In genomic region chr12:114826233-114826632, GRCh38 we compare ENCODE assay signal across 27 cellular contexts.
DNase-seq lines count a peak whose midpoint lies in the region; ATAC-seq, FAIRE-seq and TF ChIP-seq lines count a peak whose summit lies in the region.
"Had no signal": no experiment of that assay in that cellular context is flagged by ENCODE, and none has a peak within 500 bp of the region (broad histone marks: within the 10 kb centered on the region; RNA-seq: fewer than 3 reads in every experiment).

No MANE protein-coding gene starts in this region.

- CTCF ChIA-PET in IMR-90 (lab: Yijun Ruan, JAX), result interaction anchor here (0.5 to 0.6 kb wide), 2 partner anchors 39 to 1881 kb away, joined by 3 read pairs; no protein-coding TSS in a partner anchor

- H3K9me3 Mint-ChIP-seq in osteocyte (ENCODE audit: unreplicated experiment) (no peaks in the 10 kb centered on the region), natural killer cell (peaks cover 0 to 2% of the 10 kb centered on the region in 2 donors)
- H3K9me3 Mint-ChIP-seq: HFFc6 had no signal

- H3K79me1 ChIP-seq in IMR-90 (ENCODE audit: low read depth in 1 of 2, low read length in 2 of 2), result no peaks in the 10 kb centered on the region
- no peaks in the 10 kb centered on the region for H3K79me1 ChIP-seq in neuronal stem cell (ENCODE audit: low read depth, low read length)

- no peaks in the 10 kb centered on the region for H3K36me3 Mint-ChIP-seq in osteocyte (ENCODE audit: unreplicated experiment)
- no peaks in the 10 kb centered on the region for H3K36me3 Mint-ChIP-seq in natural killer cell
- H3K36me3 Mint-ChIP-seq: CD14-positive monocyte had no signal

- WGBS in IMR-90 (ENCODE audit: extremely low coverage in 2 of 2, insufficient read length in 1 of 2), 2 experiments, result 68% methylated on average over 4 of the region's 5 CpGs; no CpG with 5 or more reads in 1 of the 2 experiments
- no CpG with 5 or more reads among the region's 5 CpGs for WGBS in neuronal stem cell (ENCODE audit: extremely low coverage in 2 of 2, insufficient read length in 2 of 2, insufficient replicate concordance in 1 of 2), 2 donors

- H2BK12ac ChIP-seq in neuronal stem cell (ENCODE audit: low read length), result no peak overlapping the region

- H3K36me3 ChIP-seq in IMR-90 (ENCODE audit: control insufficient read depth, insufficient read depth, low read length) (no peaks in the 10 kb centered on the region), neuronal stem cell (replicated peaks in 1 of 2; ENCODE audit: control insufficient read depth in 2 of 2, insufficient read depth in 2 of 2, low read length in 2 of 2) (no peaks in the 10 kb centered on the region)
- H3K36me3 ChIP-seq: BE2C; BLaER1 treated with 17β-estradiol and CSF1 and Interleukin-3, amounts not matched to agents 10 nM and 100 nM; HAP-1 had no signal

- H3K4me1 ChIP-seq in IMR-90 (ENCODE audit: control insufficient read depth, insufficient read depth, low read length), result no peaks in the 10 kb centered on the region; the same call in 1 of the 2 replicates
- H3K4me1 ChIP-seq in neuronal stem cell (ENCODE audit: control insufficient read depth in 2 of 2, insufficient read depth in 1 of 2, low read depth in 1 of 2, low read length in 2 of 2), result no peaks in the 10 kb centered on the region
- H3K4me1 ChIP-seq: A549, BE2C, HAP-1 had no signal

- no peak for TF ChIP-seq POLR2A in IMR-90 (IDR thresholded peaks at IDR 0.05; ENCODE audit: low read depth, low read length)

- no peak for FAIRE-seq in HTR-8/SVneo (lab: Jason Lieb, UNC)
- FAIRE-seq: A549, D721Med, GM12891, GM18507, H54 had no signal

- no peak overlapping the region for H2BK5ac ChIP-seq in IMR-90 (ENCODE audit: low read depth, low read length, poor library complexity, severe bottlenecking)
- no peak overlapping the region for H2BK5ac ChIP-seq in neuronal stem cell (ENCODE audit: low read length)

- peak overlapping the region; percentile 43; the same call in 1 of the 2 replicates for H2AK5ac ChIP-seq in IMR-90 (ENCODE audit: low read depth, low read length)
- peak overlapping the region; percentile 29 for H2AK5ac ChIP-seq in neuronal stem cell (ENCODE audit: low read depth, low read length)

- H3K4me1 Mint-ChIP-seq in osteocyte (ENCODE audit: unreplicated experiment) (no peaks in the 10 kb centered on the region), natural killer cell (no peaks in the 10 kb centered on the region)
- H3K4me1 Mint-ChIP-seq: CD14-positive monocyte; CD8-positive, alpha-beta memory T cell had no signal

- no peak overlapping the region for H3K4me3 ChIP-seq in IMR-90 (ENCODE audit: insufficient read depth, low read depth, low read length)
- no peak overlapping the region for H3K4me3 ChIP-seq in neuronal stem cell (ENCODE audit: low read length in 2 of 2)
- H3K4me3 ChIP-seq: A549; BLaER1 treated with 17β-estradiol and CSF1 and Interleukin-3, amounts not matched to agents 10 nM and 100 nM; HAP-1 had no signal

- H3K9me3 ChIP-seq in IMR-90 (ENCODE audit: control insufficient read depth, insufficient read depth, low read length), result no peaks in the 10 kb centered on the region
- H3K9me3 ChIP-seq in neuronal stem cell (replicated peaks in 1 of 2; ENCODE audit: control insufficient read depth in 2 of 2, insufficient read depth in 1 of 2, low read depth in 1 of 2, low read length in 2 of 2), result no peaks in the 10 kb centered on the region
- H3K9me3 ChIP-seq: A549; BE2C; BLaER1 treated with 17β-estradiol and CSF1 and Interleukin-3, amounts not matched to agents 10 nM and 100 nM; HAP-1 had no signal

- H3K9ac ChIP-seq in IMR-90 (ENCODE audit: low read depth, low read length) (no peak overlapping the region), neuronal stem cell (ENCODE audit: low read depth, low read length, poor library complexity) (peak overlapping the region; percentile 31)
- H3K9ac ChIP-seq: BLaER1 treated with 17β-estradiol and CSF1 and Interleukin-3, amounts not matched to agents 10 nM and 100 nM had no signal

- intact Hi-C loops in IMR-90 (cut with micrococcal nuclease) (no loop called here), natural killer cell (cut with micrococcal nuclease) (no loop called here)

- BruUV-seq in IMR-90 (replicated peaks; lab: Mats Ljungman, UMichigan), result no TSS peak

- H3K4me2 ChIP-seq in IMR-90 (ENCODE audit: low read depth, low read length) (no peak overlapping the region), neuronal stem cell (ENCODE audit: insufficient read depth, low read length, poor library complexity, severe bottlenecking) (no peak overlapping the region)
- H3K4me2 ChIP-seq: A549; BLaER1 treated with 17β-estradiol and CSF1 and Interleukin-3, amounts not matched to agents 10 nM and 100 nM had no signal

- H4K91ac ChIP-seq in IMR-90 (ENCODE audit: insufficient read depth, low read depth, low read length) (no peak overlapping the region), neuronal stem cell (ENCODE audit: low read depth, low read length, poor library complexity) (no peak overlapping the region)

- H2BK20ac ChIP-seq in IMR-90 (ENCODE audit: low read depth, low read length), result no peak overlapping the region

- H3K27ac ChIP-seq in IMR-90 (ENCODE audit: insufficient read depth, low read length) (no peak overlapping the region), neuronal stem cell (replicated peaks; ENCODE audit: low read length) (no peak overlapping the region)
- H3K27ac ChIP-seq: A549; BLaER1 treated with 17β-estradiol and CSF1 and Interleukin-3, amounts not matched to agents 10 nM and 100 nM had no signal

- H3K23ac ChIP-seq in IMR-90 (ENCODE audit: low read depth, low read length) (no peak overlapping the region), neuronal stem cell (ENCODE audit: low read depth, low read length, poor library complexity) (no peak overlapping the region)

- in situ Hi-C loops in IMR-90 (cut with MboI; ENCODE audit: low sequenced_read_pairs), result no loop called here

- peaks cover 2% of the 10 kb centered on the region; the same call in 1 of the 2 replicates for H3K9me1 ChIP-seq in IMR-90 (ENCODE audit: insufficient read depth, low read length)

- H3K18ac ChIP-seq in IMR-90 (ENCODE audit: low read depth, low read length) (no peak overlapping the region), neuronal stem cell (ENCODE audit: low read length) (peak overlapping the region; percentile 19)

- no peak for TF ChIP-seq RAD21 in IMR-90 (IDR thresholded peaks at IDR 0.05; ENCODE audit: low read length)

- H2BK15ac ChIP-seq in IMR-90 (ENCODE audit: low read depth, low read length) (no peak overlapping the region), neuronal stem cell (ENCODE audit: low read length) (no peak overlapping the region)

- H3K4me3 Mint-ChIP-seq in osteocyte (ENCODE audit: unreplicated experiment) (no peak overlapping the region), natural killer cell (no peak overlapping the region)
- H3K4me3 Mint-ChIP-seq: CD14-positive monocyte; CD4-positive, alpha-beta T cell; CD8-positive, alpha-beta memory T cell; HFFc6 had no signal

- H3K27ac Mint-ChIP-seq in osteocyte (ENCODE audit: unreplicated experiment) (no peak overlapping the region), natural killer cell (no peak overlapping the region)
- H3K27ac Mint-ChIP-seq: CD14-positive monocyte; CD4-positive, alpha-beta T cell; CD8-positive, alpha-beta memory T cell; HFFc6 had no signal

- H3K27me3 ChIP-seq in IMR-90 (ENCODE audit: control insufficient read depth, insufficient read depth, low read length) (no peaks in the 10 kb centered on the region), neuronal stem cell (ENCODE audit: control insufficient read depth in 3 of 3, insufficient read depth in 3 of 3, low read depth in 1 of 3, low read length in 3 of 3) (no peaks in the 10 kb centered on the region)
- H3K27me3 ChIP-seq: BE2C; BLaER1 treated with 17β-estradiol and CSF1 and Interleukin-3, amounts not matched to agents 10 nM and 100 nM had no signal

- TF ChIP-seq CTCF in IMR-90 (conservative IDR thresholded peaks at IDR 0.05; ENCODE audit: low read depth, low read length) (no peak), osteocyte (IDR thresholded peaks at IDR 0.05) (no peak), natural killer cell (IDR thresholded peaks at IDR 0.05) (no peak)

- POLR2A ChIA-PET in IMR-90 (lab: Charles Lee; ENCODE audit: unreplicated experiment), result no interaction called here

- DNase-seq in ELF-1 (ENCODE audit: low read depth, low spot score) (peak; percentile 17), IMR-90 (no peak), left lobe of liver (ENCODE audit: low spot score) (peak; percentile 74), neuronal stem cell (ENCODE audit: low spot score) (no peak), osteocyte (ENCODE audit: extremely low spot score, unreplicated experiment) (no peak), HTR-8/SVneo (ENCODE audit: insufficient read length, low spot score) (no peak), natural killer cell (no peak)
- DNase-seq: 8988T; ACHN; AML-193; BE2C; CD4-positive, alpha-beta T cell; CD8-positive, alpha-beta memory T cell; DMS 273 treated with DMSO at 0.1 percent for 48 hours; DMS79; EL; GF-D8; GOT3; HFFc6 had no signal

- no peak overlapping the region for H2AK9ac ChIP-seq in IMR-90 (replicated peaks; ENCODE audit: low read depth, low read length, poor library complexity)

- H2AFZ ChIP-seq in IMR-90 (replicated peaks; ENCODE audit: low read length, poor library complexity) (no peak overlapping the region), neuronal stem cell (ENCODE audit: low read length) (no peak overlapping the region)

- no peak overlapping the region for H4K5ac ChIP-seq in IMR-90 (ENCODE audit: low read depth, low read length)

- H4K8ac ChIP-seq in IMR-90 (ENCODE audit: low read depth in 2 of 2, low read length in 2 of 2), result no peak overlapping the region
- no peak overlapping the region for H4K8ac ChIP-seq in neuronal stem cell (ENCODE audit: low read depth, low read length)

- no peaks in the 10 kb centered on the region for H3K27me3 Mint-ChIP-seq in osteocyte (ENCODE audit: unreplicated experiment)
- H3K27me3 Mint-ChIP-seq in natural killer cell (ENCODE audit: low read depth in 2 of 2), result no peaks in the 10 kb centered on the region
- H3K27me3 Mint-ChIP-seq: CD4-positive, alpha-beta T cell; CD8-positive, alpha-beta memory T cell had no signal

- H2BK120ac ChIP-seq in IMR-90 (ENCODE audit: low read depth, low read length), result no peak overlapping the region
- no peak overlapping the region for H2BK120ac ChIP-seq in neuronal stem cell (ENCODE audit: low read depth, low read length)

- no peak overlapping the region for H3K56ac ChIP-seq in IMR-90 (ENCODE audit: extremely low read depth, insufficient read depth, low read length)

- H3K4ac ChIP-seq in IMR-90 (ENCODE audit: low read depth, low read length) (no peak overlapping the region), neuronal stem cell (ENCODE audit: low read length) (no peak overlapping the region)

- ATAC-seq in IMR-90 (ENCODE audit: low read depth), result no peak
- peak; percentile 82 for ATAC-seq in left lobe of liver
- ATAC-seq in natural killer cell, result no peak
- ATAC-seq: A549 had no signal

- no peaks in the 10 kb centered on the region for H4K20me1 ChIP-seq in IMR-90 (ENCODE audit: insufficient read depth, low read length)
- H4K20me1 ChIP-seq: BLaER1 treated with 17β-estradiol and CSF1 and Interleukin-3, amounts not matched to agents 10 nM and 100 nM had no signal

- dilution Hi-C loops in IMR-90 (cut with HindIII; ENCODE audit: low sequenced_read_pairs, unreplicated experiment), result no loop called here

- H3K14ac ChIP-seq in IMR-90 (replicated peaks; ENCODE audit: low read depth, low read length), result no peak overlapping the region
- H3K14ac ChIP-seq in neuronal stem cell (ENCODE audit: low read length), result no peak overlapping the region

TF ChIP-seq in IMR-90, 13 proteins besides CTCF, POLR2A, EP300 and RAD21 (continues in another document):
- no peak for TF ChIP-seq RFX5 (IDR thresholded peaks at IDR 0.05; ENCODE audit: low read depth, low read length)

Comparison
In these comparisons a context has a peak if more than half of its experiments do, and no peak if none do; other contexts are left out.
1. DNase-seq: peak in ELF-1 (single experiment) and left lobe of liver (single experiment); none in IMR-90 (single experiment), neuronal stem cell (single experiment), osteocyte (single experiment), HTR-8/SVneo (single experiment) and natural killer cell (single experiment).